In genomic region chr17:28864991-28865849, GRCh38 we compare ENCODE assay signal across 1 cellular context.
TF ChIP-seq lines count a peak whose summit lies in the region.

No MANE protein-coding gene starts in this region.

TF ChIP-seq in K562, 482 proteins besides CTCF, POLR2A, EP300 and RAD21 (continued from another document and continues in another):
- peak in 1 of 3 experiments; percentile 89; a peak in 2 of 6 replicates for TF ChIP-seq ZBTB11 (CRISPR knock-in tag; IDR thresholded peaks at IDR 0.05)
- TF ChIP-seq ZC3H11A (IDR thresholded peaks at IDR 0.05; ENCODE audit: low read depth, low read length): peak; percentile 59; the same call in 1 of the 2 replicates
- TF ChIP-seq ZNF143 (CRISPR knock-in tag; IDR thresholded peaks at IDR 0.05): no peak
- no peak for TF ChIP-seq COPS2 (conservative IDR thresholded peaks at IDR 0.05)
- no peak for TF ChIP-seq SMAD2 (IDR thresholded peaks at IDR 0.05; ENCODE audit: low read depth, low read length)
- no peak for TF ChIP-seq SAFB (IDR thresholded peaks at IDR 0.05; ENCODE audit: borderline replicate concordance, low read depth, low read length)
- TF ChIP-seq JUNB (CRISPR knock-in tag; conservative IDR thresholded peaks at IDR 0.05): no peak
- no peak for TF ChIP-seq ZBTB1 (CRISPR knock-in tag; IDR thresholded peaks at IDR 0.05; ENCODE audit: borderline replicate concordance, low read depth)
- TF ChIP-seq ZNF668 (CRISPR knock-in tag; IDR thresholded peaks at IDR 0.05): peak; percentile 87; the same call in 1 of the 2 replicates
- no peak for TF ChIP-seq NR2F6 (CRISPR knock-in tag; IDR thresholded peaks at IDR 0.05)
- TF ChIP-seq RHOXF2B (CRISPR knock-in tag; conservative IDR thresholded peaks at IDR 0.05): no peak
- TF ChIP-seq UBTF (IDR thresholded peaks at IDR 0.05; ENCODE audit: borderline replicate concordance in 1 of 2, low read depth in 2 of 2, low read length in 2 of 2): no peak
- TF ChIP-seq HSF4 (CRISPR knock-in tag; IDR thresholded peaks at IDR 0.05; ENCODE audit: borderline replicate concordance): peak; percentile 80
- TF ChIP-seq BMI1 (IDR thresholded peaks at IDR 0.05; ENCODE audit: low read length): no peak
- peak; percentile 97; the same call in 1 of the 2 replicates for TF ChIP-seq ZEB2 (IDR thresholded peaks at IDR 0.05)
- no peak; the same call in 1 of the 2 replicates for TF ChIP-seq BRD4 (IDR thresholded peaks at IDR 0.05)
- TF ChIP-seq TEAD4 (IDR thresholded peaks at IDR 0.05; ENCODE audit: low read length): peak; percentile 99
- TF ChIP-seq TEAD4 (CRISPR knock-in tag; IDR thresholded peaks at IDR 0.05; ENCODE audit: borderline replicate concordance): no peak
- peak; percentile 99 for TF ChIP-seq POLR2AphosphoS5 (IDR thresholded peaks at IDR 0.05; ENCODE audit: control insufficient read depth, insufficient read depth, low read depth, low read length)
- TF ChIP-seq ZNF445 (CRISPR knock-in tag; IDR thresholded peaks at IDR 0.05; ENCODE audit: low read depth): peak; percentile 79; the same call in 1 of the 2 replicates
- no peak for TF ChIP-seq FOXP1 (CRISPR knock-in tag; IDR thresholded peaks at IDR 0.05)
- no peak for TF ChIP-seq PRMT5 (CRISPR knock-in tag; IDR thresholded peaks at IDR 0.05)
- peak; percentile 73; the same call in 1 of the 2 replicates for TF ChIP-seq THAP12 (CRISPR knock-in tag; IDR thresholded peaks at IDR 0.05)
- TF ChIP-seq CGGBP1 (CRISPR knock-in tag; IDR thresholded peaks at IDR 0.05): no peak
- TF ChIP-seq SMARCE1 (IDR thresholded peaks at IDR 0.05): peak; percentile 99
- TF ChIP-seq ZFP30 (CRISPR knock-in tag; IDR thresholded peaks at IDR 0.05; ENCODE audit: borderline replicate concordance): no peak
- TF ChIP-seq NR3C1 (CRISPR knock-in tag; IDR thresholded peaks at IDR 0.05): no peak
- TF ChIP-seq PTBP1 (IDR thresholded peaks at IDR 0.05; ENCODE audit: low read depth, low read length): peak; percentile 94
- TF ChIP-seq ZNF280B (CRISPR knock-in tag; IDR thresholded peaks at IDR 0.05): no peak
- TF ChIP-seq ADNP (tag; IDR thresholded peaks at IDR 0.05): no peak; the same call in 1 of the 2 replicates
- no peak for TF ChIP-seq FOXK1 (CRISPR knock-in tag; IDR thresholded peaks at IDR 0.05; ENCODE audit: borderline replicate concordance)
- no peak for TF ChIP-seq ZNF57 (CRISPR knock-in tag; IDR thresholded peaks at IDR 0.05)
- no peak for TF ChIP-seq CHD4 (IDR thresholded peaks at IDR 0.05; ENCODE audit: insufficient read depth, insufficient replicate concordance, low read depth, low read length, poor library complexity, severe bottlenecking)
- TF ChIP-seq CC2D1A (IDR thresholded peaks at IDR 0.05): peak; percentile 99
- no peak for TF ChIP-seq STAT6 (CRISPR knock-in tag; IDR thresholded peaks at IDR 0.05)
- TF ChIP-seq RUNX1 (IDR thresholded peaks at IDR 0.05; ENCODE audit: low read depth): peak; percentile 94
- peak; percentile 60; the same call in 1 of the 2 replicates for TF ChIP-seq REST (CRISPR knock-in tag; IDR thresholded peaks at IDR 0.05; ENCODE audit: low read depth)
- no peak for TF ChIP-seq ZNF124 (CRISPR knock-in tag; IDR thresholded peaks at IDR 0.05)
- TF ChIP-seq FOXK2 (conservative IDR thresholded peaks at IDR 0.05 in 1 of 2, IDR thresholded peaks at IDR 0.05 in 1 of 2; ENCODE audit: low read depth in 2 of 2): peak in 1 of 2 experiments; percentile 48; a peak in 2 of 4 replicates
- peak; percentile 89; the same call in 1 of the 2 replicates for TF ChIP-seq ARID3A (IDR thresholded peaks at IDR 0.05; ENCODE audit: borderline replicate concordance, low read depth, low read length)
- TF ChIP-seq ARID1B (IDR thresholded peaks at IDR 0.05): peak; percentile 100
- TF ChIP-seq POLR3A (IDR thresholded peaks at IDR 0.05; ENCODE audit: borderline replicate concordance, extremely low read depth, insufficient read depth, insufficient read length): no peak
- TF ChIP-seq ZNF511 (CRISPR knock-in tag; IDR thresholded peaks at IDR 0.05): no peak
- TF ChIP-seq CXXC5 (CRISPR knock-in tag; IDR thresholded peaks at IDR 0.05): peak; percentile 97
- peak; percentile 35; the same call in 1 of the 2 replicates for TF ChIP-seq NFE2 (IDR thresholded peaks at IDR 0.05; ENCODE audit: low read depth)
- peak; percentile 100 for TF ChIP-seq HMGN3 (IDR thresholded peaks at IDR 0.05; ENCODE audit: borderline replicate concordance, extremely low read depth, insufficient read length, low read depth, low read length)
- no peak; the same call in 1 of the 2 replicates for TF ChIP-seq DDX20 (tag; IDR thresholded peaks at IDR 0.05; ENCODE audit: low read depth)
- TF ChIP-seq FIP1L1 (IDR thresholded peaks at IDR 0.05; ENCODE audit: low read depth, low read length, poor library complexity, severe bottlenecking): no peak
